ENCODE assay signal across 21 cellular contexts in genomic region chr10:59388577-59388976, GRCh38. TPM values are rescaled to one million over a fixed set of nuclear protein-coding genes. Genes with fewer than 3 reads are reported as not detected.
A peak's percentile ranks its signal among the peaks of the same experiment; 100 is the strongest.
DNase-seq lines count a peak whose midpoint lies in the region; ATAC-seq and TF ChIP-seq lines count a peak whose summit lies in the region.
"Had no signal": no experiment of that assay in that cellular context is flagged by ENCODE, and none has a peak within 500 bp of the region (broad histone marks: within the 10 kb centered on the region; RNA-seq: fewer than 3 reads in every experiment).

No MANE protein-coding gene starts in this region.

- H3K9ac ChIP-seq in SK-N-SH = peak overlapping the region; percentile 30; the same call in 1 of the 2 replicates

- H3K27me3 ChIP-seq in SK-N-SH (ENCODE audit: insufficient read depth) = no peaks in the 10 kb centered on the region
- H3K27me3 ChIP-seq in SJSA1 (replicated peaks) = no peaks in the 10 kb centered on the region
- H3K27me3 ChIP-seq: gastroesophageal sphincter had no signal

- peak overlapping the region; percentile 35 to 97; a peak in 3 of 4 replicates for H3K27ac ChIP-seq in SK-N-SH (ENCODE audit: low read depth in 2 of 2, low read length in 1 of 2)
- H3K27ac ChIP-seq in SJSA1 = peak overlapping the region; percentile 98
- peak overlapping the region; percentile 10 for H3K27ac ChIP-seq in substantia nigra (ENCODE audit: low read depth, low read length, poor library complexity, severe bottlenecking)
- H3K27ac ChIP-seq: epithelial cell of prostate had no signal

- TF ChIP-seq CTCF in SK-N-SH (IDR thresholded peaks at IDR 0.05) = no peak; the same call in 1 of the 2 replicates

- TF ChIP-seq RAD21 in SK-N-SH (IDR thresholded peaks at IDR 0.05; ENCODE audit: low read length) = no peak

- TF ChIP-seq EP300 in SK-N-SH (IDR thresholded peaks at IDR 0.05; ENCODE audit: borderline replicate concordance in 1 of 2, low read depth in 1 of 2, low read length in 1 of 2) = no peak

- 0 out of 2 replicates have a peak overlapping the region, but pooled peaks have one; percentile 3 for H3K4me2 ChIP-seq in SK-N-SH

- CTCF ChIA-PET in SK-N-SH (lab: Yijun Ruan, JAX) = interaction anchor here (0.9 to 3.4 kb wide), 2 partner anchors 15 to 192 kb away, joined by 3 to 10 read pairs; no protein-coding TSS in a partner anchor

- DNase-seq in SK-N-SH (no peak), SJSA1 (ENCODE audit: low read depth in 1 of 2, low spot score in 2 of 2) (no peak), iPS-NIHi7 (ENCODE audit: extremely low spot score) (peak; percentile 13), substantia nigra (lab: John Stamatoyannopoulos, UW) (no peak), NCI-H2171 (lab: John Stamatoyannopoulos, UW) (no peak), kidney glomerular epithelial cell (lab: John Stamatoyannopoulos, UW) (no peak), NCI-H510A (lab: John Stamatoyannopoulos, UW) (no peak)
- DNase-seq: activated CD4-positive, alpha-beta T cell treated with anti-CD3 and anti-CD28 coated beads for 4 hours; activated CD8-positive, alpha-beta memory T cell treated with anti-CD3 and anti-CD28 coated beads, Interleukin-2, amount 10 ng/mL, durations not matched to agents 7 days and 5 days; activated naive CD8-positive, alpha-beta T cell treated with anti-CD3 and anti-CD28 coated beads, Interleukin-2, amount 10 ng/mL, durations not matched to agents 7 days and 5 days; GDM1; left colon; midbrain; NCI-H1092; NCI-H2081; NCI-H510A treated with DMSO at 0.1 percent for 48 hours; nephron progenitor cell had no signal

- no peaks in the 10 kb centered on the region for H3K9me3 ChIP-seq in SK-N-SH
- no peaks in the 10 kb centered on the region for H3K9me3 ChIP-seq in SJSA1 (replicated peaks)
- H3K9me3 ChIP-seq: gastroesophageal sphincter had no signal

- H3K9me2 ChIP-seq in SK-N-SH = no peaks in the 10 kb centered on the region

- H3K36me3 ChIP-seq in SK-N-SH (replicated peaks in 1 of 2; ENCODE audit: control insufficient read depth in 1 of 2, insufficient read depth in 2 of 2, low read length in 1 of 2) = no peaks in the 10 kb centered on the region
- no peaks in the 10 kb centered on the region for H3K36me3 ChIP-seq in SJSA1
- H3K36me3 ChIP-seq: gastroesophageal sphincter had no signal

- peaks cover 37% of the 10 kb centered on the region for H3F3A ChIP-seq in SK-N-SH (replicated peaks; ENCODE audit: insufficient read depth)

- no peak overlapping the region for H3K4me3 ChIP-seq in SK-N-SH (ENCODE audit: low read depth in 2 of 2, low read length in 1 of 2)
- H3K4me3 ChIP-seq in SJSA1 = no peak overlapping the region
- H3K4me3 ChIP-seq: gastroesophageal sphincter had no signal

- H4K20me1 ChIP-seq in SK-N-SH (ENCODE audit: insufficient read depth) = no peaks in the 10 kb centered on the region

- H2AFZ ChIP-seq in SK-N-SH (ENCODE audit: low read depth) = peak overlapping the region; percentile 23; the same call in 1 of the 2 replicates

- no peak; the same call in 2 of the 3 replicates for ATAC-seq in SK-N-SH treated with all-trans-retinoic acid at 6 μM for 48 hours
- ATAC-seq: activated CD8-positive, alpha-beta memory T cell treated with anti-CD3 and anti-CD28 coated beads, Interleukin-2, amount 10 ng/mL, durations not matched to agents 7 days and 5 days; activated T-helper 17 cell treated with anti-CD3 and anti-CD28 coated beads, Interleukin-2, amount 50 U/mL, for 72 hours; gastroesophageal sphincter; left colon had no signal

- H3K79me2 ChIP-seq in SK-N-SH (ENCODE audit: insufficient read depth) = no peaks in the 10 kb centered on the region

- POLR2A ChIA-PET in SK-N-SH (lab: Yijun Ruan, JAX) = no interaction called here

- H3K4me1 ChIP-seq in SK-N-SH (ENCODE audit: control insufficient read depth in 1 of 2, insufficient read depth in 2 of 2, low read depth in 1 of 2, low read length in 1 of 2) = peaks cover 0 to 29% of the 10 kb centered on the region in 2 experiments
- peaks cover 19% of the 10 kb centered on the region for H3K4me1 ChIP-seq in SJSA1 (replicated peaks)

- 88% methylated on average over 2 of the region's 2 CpGs for WGBS in SK-N-SH (ENCODE audit: low lambda C conversion rate)

TF ChIP-seq in SK-N-SH, 30 proteins besides CTCF, POLR2A, EP300 and RAD21:
- no peak for TF ChIP-seq TAF1 (IDR thresholded peaks at IDR 0.05; ENCODE audit: borderline replicate concordance, low read depth, low read length)
- TF ChIP-seq SIN3A (IDR thresholded peaks at IDR 0.05; ENCODE audit: borderline replicate concordance, low read depth, low read length) = no peak
- TF ChIP-seq PBX3 (IDR thresholded peaks at IDR 0.05) = no peak
- no peak for TF ChIP-seq MXI1 (IDR thresholded peaks at IDR 0.05; ENCODE audit: low read depth, low read length)

TF ChIP-seq in SK-N-SH treated with all-trans-retinoic acid at 6 μM for 48 hours, 23 proteins besides CTCF, POLR2A, EP300 and RAD21:
- TF ChIP-seq CSDC2 (CRISPR knock-in tag; IDR thresholded peaks at IDR 0.05) (no peak), GLIS3 (CRISPR knock-in tag; IDR thresholded peaks at IDR 0.05) (no peak), CSRNP3 (CRISPR knock-in tag; IDR thresholded peaks at IDR 0.05) (no peak), TSHZ2 (CRISPR knock-in tag; IDR thresholded peaks at IDR 0.05) (no peak), TOX (CRISPR knock-in tag; IDR thresholded peaks at IDR 0.05; ENCODE audit: borderline replicate concordance) (no peak), RARB (CRISPR knock-in tag; IDR thresholded peaks at IDR 0.05) (no peak)

RNA-seq across cellular contexts. Expression of gene FAM13C, which starts 26.2 kb away (rescaled TPM):
- 7.0 and 7.6 TPM in 2 replicates for polyA plus RNA-seq in SK-N-SH (2012; rRNA removed)
- polyA plus RNA-seq in SK-N-SH (2012; cell fraction: cytosol; rRNA removed) = 6.5 and 6.8 TPM in 2 replicates
- polyA plus RNA-seq in SK-N-SH (2012; cell fraction: nucleus; rRNA removed) = 11.8 and 14.4 TPM in 2 replicates
- total RNA-seq in SJSA1 (2014; rRNA removed; shearing (Covaris generic)) = 0.03 TPM in 1 of 2 replicates, not detected in the other
- total RNA-seq: activated CD8-positive, alpha-beta memory T cell treated with anti-CD3 and anti-CD28 coated beads, Interleukin-2, amount 10 ng/mL, durations not matched to agents 7 days and 5 days; activated naive CD8-positive, alpha-beta T cell treated with anti-CD3 and anti-CD28 coated beads, Interleukin-2, amount 10 ng/mL, durations not matched to agents 7 days and 5 days had no signal

Comparison
In these comparisons a context has a peak if more than half of its experiments do, and no peak if none do; other contexts are left out.
1. H3K27ac ChIP-seq: peak in every context shown above with its lines; median percentile 98 in SJSA1; 66 in SK-N-SH; 10 in substantia nigra.